Comparison of ENCODE assay signal across 8 cellular contexts in the genomic region with DNA sequence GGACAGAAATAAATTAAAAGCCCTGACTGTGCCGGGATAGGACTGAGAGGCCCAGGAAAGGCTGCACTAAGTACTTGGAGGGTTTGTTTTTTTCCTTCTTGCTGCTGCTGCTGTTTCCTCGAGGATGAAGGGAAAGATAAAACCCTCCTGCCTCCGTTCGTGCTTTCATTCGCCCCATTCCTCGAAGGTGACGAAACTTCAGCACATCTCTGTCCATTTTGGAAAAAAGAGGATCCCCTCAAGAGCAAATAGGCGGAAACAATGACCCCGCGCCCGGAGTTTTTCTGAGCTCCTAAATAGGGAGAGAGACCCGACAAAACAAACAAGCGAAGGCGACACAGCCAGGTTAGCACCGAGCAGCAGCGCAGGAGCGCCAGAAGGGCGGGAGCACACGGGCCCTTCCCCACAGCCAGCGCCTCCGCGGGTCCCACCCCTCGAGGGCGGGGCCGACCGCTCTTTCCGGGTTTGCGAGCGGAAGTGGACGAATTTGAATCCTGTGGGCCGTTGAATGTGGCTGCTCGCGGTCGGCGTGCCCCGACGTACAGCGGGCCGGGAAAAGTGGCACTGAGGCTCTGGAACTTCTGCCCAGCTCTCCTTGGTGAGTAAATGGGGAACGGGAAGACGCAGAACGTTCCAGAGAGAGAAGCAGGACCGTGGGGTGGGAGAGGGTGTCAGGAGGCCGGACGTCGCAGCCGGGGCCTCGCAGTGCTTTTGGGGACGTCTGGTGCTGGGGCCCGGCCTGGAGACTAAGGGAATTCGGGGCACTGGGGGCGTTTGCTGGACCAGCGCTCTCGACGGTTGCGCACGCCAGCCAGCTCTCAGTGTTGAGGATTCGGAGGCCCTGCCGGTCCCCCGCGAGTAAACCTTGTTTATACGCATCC. TPM values are rescaled to one million over a fixed set of nuclear protein-coding genes. Genes with fewer than 3 reads are reported as not detected.
A peak's percentile ranks its signal among the peaks of the same experiment; 100 is the strongest.
DNase-seq lines count a peak whose midpoint lies in the region; ATAC-seq, FAIRE-seq and TF ChIP-seq lines count a peak whose summit lies in the region.

Gene G2E3 (plus strand): TSS at position 484 of the 881 bp plus-strand sequence. CDS start 21,922 bp downstream, outside the sequence.

- H3K27ac ChIP-seq in upper lobe of right lung: peak within 1 kb of the TSS; percentile 80

- H3K4me1 ChIP-seq in upper lobe of right lung: peaks cover 9% of the 10 kb centered on the region

- DNase-seq in GM12891 (ENCODE audit: insufficient read length, low spot score) (peak; percentile 73), NCI-H128 (lab: John Stamatoyannopoulos, UW; ENCODE audit: unreplicated experiment) (peak; percentile 75), T-helper 1 cell (peak; percentile 65 to 92 (median 79)), amniotic epithelial cell (ENCODE audit: low read depth) (peak; percentile 82), left cardiac atrium (peak; percentile 89), progenitor cell of endocrine pancreas (ENCODE audit: low spot score, unreplicated experiment) (peak; percentile 71), upper lobe of right lung (peak; percentile 94)

- no peaks in the 10 kb centered on the region for H3K27me3 Mint-ChIP-seq in progenitor cell of endocrine pancreas

- H3K9me3 Mint-ChIP-seq in progenitor cell of endocrine pancreas (ENCODE audit: low read depth): peaks cover 5% of the 10 kb centered on the region

- peaks cover 6% of the 10 kb centered on the region for H3K36me3 Mint-ChIP-seq in progenitor cell of endocrine pancreas (ENCODE audit: insufficient read depth)

- H3K27me3 ChIP-seq in upper lobe of right lung: no peaks in the 10 kb centered on the region

- H3K36me3 ChIP-seq in upper lobe of right lung: no peaks in the 10 kb centered on the region

- TF ChIP-seq CTCF in progenitor cell of endocrine pancreas (IDR thresholded peaks at IDR 0.05; ENCODE audit: unreplicated experiment) (no peak), upper lobe of right lung (IDR thresholded peaks at IDR 0.05) (no peak)

- TF ChIP-seq POLR2A in GM12891 (IDR thresholded peaks at IDR 0.05; ENCODE audit: low read depth, low read length): peak; percentile 66

- no peaks in the 10 kb centered on the region for H3K9me3 ChIP-seq in upper lobe of right lung

- intact Hi-C loops in left cardiac atrium (cut with DNase I): no loop called here
- intact Hi-C loops in upper lobe of right lung (cut with DNase I): no loop called here

- peak within 1 kb of the TSS; percentile 100 for H3K4me3 Mint-ChIP-seq in progenitor cell of endocrine pancreas (ENCODE audit: low read depth)

- peak within 1 kb of the TSS; percentile 100 for H3K27ac Mint-ChIP-seq in progenitor cell of endocrine pancreas

- H3K4me3 ChIP-seq in upper lobe of right lung: peak within 1 kb of the TSS; percentile 79

- ATAC-seq in HG02759 (IDR thresholded peaks at IDR 0.05; ENCODE audit: unreplicated experiment) (peak; percentile 100), left cardiac atrium (peak; percentile 99 to 100), upper lobe of right lung (peak; percentile 100)

- FAIRE-seq in GM12891 (lab: Jason Lieb, UNC): peak; percentile 89

- H3K4me1 Mint-ChIP-seq in progenitor cell of endocrine pancreas (ENCODE audit: low read depth): peaks cover 13% of the 10 kb centered on the region

TF ChIP-seq in GM12891, 5 proteins besides CTCF, POLR2A, EP300 and RAD21:
- TF ChIP-seq SPI1 (IDR thresholded peaks at IDR 0.05; ENCODE audit: low read depth, low read length) (peak; percentile 77), PAX5 (IDR thresholded peaks at IDR 0.05; ENCODE audit: insufficient read depth, low read length, severe bottlenecking) (no peak), POLR2AphosphoS5 (IDR thresholded peaks at IDR 0.05; ENCODE audit: low read depth, low read length) (peak; percentile 80), TAF1 (IDR thresholded peaks at IDR 0.05; ENCODE audit: low read depth, low read length) (peak; percentile 62; the same call in 1 of the 2 replicates), POU2F2 (IDR thresholded peaks at IDR 0.05; ENCODE audit: low read depth, low read length) (no peak; the same call in 1 of the 2 replicates)

RNA-seq across cellular contexts. Expression of gene G2E3, which starts in this region (rescaled TPM):
- 4.5 TPM for polyA plus RNA-seq in GM12891 (2012; ENCODE audit: low read depth, missing spikeins)
- total RNA-seq in left cardiac atrium (10 to 100 TPM; 11.3 to 12.1 TPM), progenitor cell of endocrine pancreas (30.6 and 31.4 TPM in 2 replicates), upper lobe of right lung (14.0 TPM)

Comparison
In these comparisons a context has a peak if more than half of its experiments do, and no peak if none do; other contexts are left out.
1. Peak in every context shown above with its lines: DNase-seq, ATAC-seq, H3K4me3 ChIP-seq and H3K27ac ChIP-seq.